In genomic region chr10:27319139-27319538, GRCh38 we compare ENCODE assay signal across 8 cellular contexts.
DNase-seq lines count a peak whose midpoint lies in the region; ATAC-seq, FAIRE-seq and TF ChIP-seq lines count a peak whose summit lies in the region.
"Not testable (repeated sequence)": the region's sequence is repeated elsewhere in the genome, so short reads cannot be mapped to it uniquely, and the experiment has no call there.

No MANE protein-coding gene starts in this region.

- H3K4me3 Mint-ChIP-seq in activated CD4-positive, alpha-beta T cell treated with anti-CD3 and anti-CD28 coated beads, Interleukin-2, amount 10 ng/mL, durations not matched to agents 24 days and 14 days: peak overlapping the region; percentile 70

- H3K36me3 ChIP-seq in GM23248 (ENCODE audit: low read depth); HUES6 (ENCODE audit: control insufficient read depth, insufficient read depth, low read length); breast epithelium; osteoblast (ENCODE audit: insufficient read depth, low read length): not testable (repeated sequence)

- not testable (repeated sequence) for H3K9me2 ChIP-seq in GM23248 (ENCODE audit: insufficient read depth)

- H3F3A ChIP-seq in GM23248 (ENCODE audit: insufficient read depth): not testable (repeated sequence)

- not testable (repeated sequence) for H3K9me3 ChIP-seq in A549; GM23248 (ENCODE audit: low read depth); HUES6 (ENCODE audit: control insufficient read depth, insufficient read depth, low read depth, low read length); breast epithelium; osteoblast (ENCODE audit: low read depth, low read length)

- peaks cover 16% of the 10 kb centered on the region for H3K27me3 Mint-ChIP-seq in activated CD4-positive, alpha-beta T cell treated with anti-CD3 and anti-CD28 coated beads, Interleukin-2, amount 10 ng/mL, durations not matched to agents 24 days and 14 days

- H3K27ac Mint-ChIP-seq in activated CD4-positive, alpha-beta T cell treated with anti-CD3 and anti-CD28 coated beads, Interleukin-2, amount 10 ng/mL, durations not matched to agents 24 days and 14 days: not testable (repeated sequence)

- ATAC-seq in A549: not testable (repeated sequence)

- not testable (repeated sequence) for TF ChIP-seq EP300 in A549 (IDR thresholded peaks at IDR 0.05)

- H3K4me3 ChIP-seq in A549: peak overlapping the region; percentile 40; the same call in 1 of the 3 replicates
- H3K4me3 ChIP-seq in GM08714 (ENCODE audit: low read length): peak overlapping the region; percentile 14; the same call in 1 of the 2 replicates
- not testable (repeated sequence) for H3K4me3 ChIP-seq in GM23248; breast epithelium; osteoblast (ENCODE audit: insufficient read depth, low read length)
- peak overlapping the region; percentile 51 for H3K4me3 ChIP-seq in HUES6 (ENCODE audit: low read depth, low read length)
- peak overlapping the region; percentile 4 for H3K4me3 ChIP-seq in iPS-11a (ENCODE audit: low read depth, low read length)

- not testable (repeated sequence) for H3K36me3 Mint-ChIP-seq in activated CD4-positive, alpha-beta T cell treated with anti-CD3 and anti-CD28 coated beads, Interleukin-2, amount 10 ng/mL, durations not matched to agents 24 days and 14 days (ENCODE audit: low read depth)

- H3K9me3 Mint-ChIP-seq in activated CD4-positive, alpha-beta T cell treated with anti-CD3 and anti-CD28 coated beads, Interleukin-2, amount 10 ng/mL, durations not matched to agents 24 days and 14 days: not testable (repeated sequence)

- not testable (repeated sequence) for H3K79me2 ChIP-seq in GM23248 (ENCODE audit: insufficient read depth); osteoblast (ENCODE audit: insufficient read depth, low read length)

- not testable (repeated sequence) for H3K27ac ChIP-seq in A549; GM23248; HUES6 (ENCODE audit: low read depth, low read length); osteoblast (ENCODE audit: low read depth, low read length)
- H3K27ac ChIP-seq in breast epithelium: peak overlapping the region; percentile 89 to 95

- not testable (repeated sequence) for FAIRE-seq in A549 (lab: Jason Lieb, UNC)

- H3K9ac ChIP-seq in GM23248; HUES6 (ENCODE audit: low read length): not testable (repeated sequence)

- 91% methylated on average over 5 of the region's 5 CpGs for WGBS in A549 (ENCODE audit: missing lambda C conversion rate)
- 86 to 93% methylated on average over 5 of the region's 5 CpGs for WGBS in GM23248 (ENCODE audit: low coverage in 1 of 2, low lambda C conversion rate in 2 of 2, missing lambda C conversion rate in 2 of 2), 2 experiments

- not testable (repeated sequence) for H4K20me1 ChIP-seq in GM23248 (ENCODE audit: insufficient read depth); osteoblast (ENCODE audit: insufficient read depth, low read length)

- H3K27me3 ChIP-seq in GM23248 (replicated peaks; ENCODE audit: insufficient read depth): peaks cover 21% of the 10 kb centered on the region; the same call in 1 of the 2 replicates
- peaks cover 14% of the 10 kb centered on the region; the same call in 1 of the 2 replicates for H3K27me3 ChIP-seq in HUES6 (ENCODE audit: control insufficient read depth, insufficient read depth, low read length)
- H3K27me3 ChIP-seq in breast epithelium; osteoblast (ENCODE audit: insufficient read depth, low read length): not testable (repeated sequence)

- not testable (repeated sequence) for TF ChIP-seq POLR2A in A549 (IDR thresholded peaks at IDR 0.05; ENCODE audit: low read length); breast epithelium (IDR thresholded peaks at IDR 0.05)

- CTCF ChIA-PET in A549 (lab: Yijun Ruan, JAX): not testable (repeated sequence)

- H3K4me1 ChIP-seq in A549; GM23248 (ENCODE audit: insufficient read depth); HUES6 (ENCODE audit: control insufficient read depth, insufficient read depth, low read length); breast epithelium; osteoblast (ENCODE audit: insufficient read depth, low read length): not testable (repeated sequence)

- not testable (repeated sequence) for TF ChIP-seq CTCF in A549 (IDR thresholded peaks at IDR 0.05); breast epithelium (IDR thresholded peaks at IDR 0.05); osteoblast (IDR thresholded peaks at IDR 0.05; ENCODE audit: extremely low read depth, low read depth, low read length)

- in situ Hi-C loops in GM23248 (cut with MboI): not testable (repeated sequence)

- H3K4me1 Mint-ChIP-seq in activated CD4-positive, alpha-beta T cell treated with anti-CD3 and anti-CD28 coated beads, Interleukin-2, amount 10 ng/mL, durations not matched to agents 24 days and 14 days: not testable (repeated sequence)

- DNase-seq in A549 (ENCODE audit: low read depth in 1 of 2, low spot score in 1 of 2); GM23248; activated CD4-positive, alpha-beta T cell treated with anti-CD3 and anti-CD28 coated beads, Interleukin-2, amount 10 ng/mL, durations not matched to agents 24 days and 14 days; breast epithelium (ENCODE audit: low spot score in 2 of 2); osteoblast (ENCODE audit: insufficient read length, low spot score, missing footprints): not testable (repeated sequence)

- POLR2A ChIA-PET in A549 (lab: Yijun Ruan, JAX): not testable (repeated sequence)

- not testable (repeated sequence) for TF ChIP-seq RAD21 in A549 (conservative IDR thresholded peaks at IDR 0.05 in 1 of 2, IDR thresholded peaks at IDR 0.05 in 1 of 2)

- peak overlapping the region; percentile 71 for H2AFZ ChIP-seq in GM23248
- not testable (repeated sequence) for H2AFZ ChIP-seq in osteoblast (ENCODE audit: low read length)

- H3K4me2 ChIP-seq in A549 (peak overlapping the region; percentile 62), GM23248 (ENCODE audit: unreplicated experiment) (peak overlapping the region; percentile 76), osteoblast (ENCODE audit: insufficient read depth, low read length) (peak overlapping the region; percentile 70)

- intact Hi-C loops in activated CD4-positive, alpha-beta T cell treated with anti-CD3 and anti-CD28 coated beads, Interleukin-2, amount 10 ng/mL, durations not matched to agents 24 days and 14 days (cut with micrococcal nuclease); breast epithelium (cut with DNase I; ENCODE audit: low total_unique reads): not testable (repeated sequence)
